Comparison of ENCODE assay signal across 12 cellular contexts in the genomic region with DNA sequence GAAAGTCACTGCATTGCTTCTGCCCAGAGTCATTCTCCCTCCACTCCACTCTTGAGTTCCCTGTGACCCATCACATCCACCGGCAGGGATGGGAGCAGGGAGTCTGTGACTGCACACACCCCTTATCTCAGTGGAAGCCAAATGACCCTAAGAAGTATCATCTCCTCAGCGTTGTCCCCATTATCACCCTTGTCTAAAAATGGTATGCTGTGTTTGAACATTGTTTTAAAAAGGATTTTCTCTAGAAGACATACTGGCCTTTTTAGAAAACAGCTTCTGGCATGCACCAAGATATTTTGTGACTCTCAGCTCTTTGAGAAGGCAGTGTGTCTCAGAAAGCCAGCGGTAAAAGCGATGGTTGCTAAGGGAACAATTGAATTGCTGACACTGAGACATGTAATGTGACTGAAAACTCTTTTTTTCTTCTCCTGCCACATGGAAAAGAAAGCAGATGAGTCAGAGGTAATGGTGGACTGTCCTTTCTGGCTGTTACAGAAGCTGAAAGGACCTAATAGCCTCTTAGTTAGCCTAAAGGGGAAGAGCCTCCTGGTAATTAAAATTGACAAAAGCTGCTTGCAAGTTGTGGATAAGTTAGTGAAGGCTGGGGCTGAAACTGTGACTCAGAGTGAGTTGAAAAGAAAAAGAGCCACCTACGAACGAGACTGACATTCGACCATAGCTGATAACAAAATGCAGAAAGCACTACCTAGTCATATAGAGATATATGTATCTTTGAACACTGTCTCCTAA.
DNase-seq lines count a peak whose midpoint lies in the region; ATAC-seq, FAIRE-seq and TF ChIP-seq lines count a peak whose summit lies in the region.
"Had no signal": no experiment of that assay in that cellular context is flagged by ENCODE, and none has a peak within 500 bp of the region (broad histone marks: within the 10 kb centered on the region; RNA-seq: fewer than 3 reads in every experiment).

No MANE protein-coding gene starts in this region.

- no peak for TF ChIP-seq POLR2A in HepG2 (IDR thresholded peaks at IDR 0.05; ENCODE audit: insufficient read depth in 1 of 2, low read depth in 2 of 2, low read length in 2 of 2)

- H3K79me2 ChIP-seq in HepG2 (ENCODE audit: insufficient read depth, low read length), result no peaks in the 10 kb centered on the region

- no TSS peak for BruUV-seq in HepG2 (replicated peaks; lab: Mats Ljungman, UMichigan)

- WGBS in HepG2 (ENCODE audit: low lambda C conversion rate), result 23% methylated on average over 7 of the region's 7 CpGs

- no peak overlapping the region for H3K9ac ChIP-seq in HepG2 (ENCODE audit: insufficient read depth, low read depth, low read length)
- H3K9ac ChIP-seq: BLaER1 treated with 17β-estradiol and CSF1 and Interleukin-3, amounts not matched to agents 10 nM and 100 nM had no signal

- H3K27me3 Mint-ChIP-seq in activated CD8-positive, alpha-beta T cell treated with anti-CD3 and anti-CD28 coated beads for 36 hours, result no peaks in the 10 kb centered on the region

- no peaks in the 10 kb centered on the region for H3K36me3 Mint-ChIP-seq in activated CD8-positive, alpha-beta T cell treated with anti-CD3 and anti-CD28 coated beads for 36 hours (ENCODE audit: low read depth)

- H3K4me1 ChIP-seq in HepG2 (ENCODE audit: insufficient read depth, low read length), result no peaks in the 10 kb centered on the region

- TF ChIP-seq CTCF in activated CD8-positive, alpha-beta T cell treated with anti-CD3 and anti-CD28 coated beads for 36 hours (IDR thresholded peaks at IDR 0.05), result no peak
- no peak for TF ChIP-seq CTCF in HepG2 (CRISPR knock-in tag; IDR thresholded peaks at IDR 0.05)

- peak overlapping the region; percentile 23 for H3K4me3 Mint-ChIP-seq in activated CD8-positive, alpha-beta T cell treated with anti-CD3 and anti-CD28 coated beads for 36 hours
- H3K4me3 Mint-ChIP-seq: IgD-negative memory B cell had no signal

- no peaks in the 10 kb centered on the region for H4K20me1 ChIP-seq in HepG2 (ENCODE audit: insufficient read depth, low read length)
- H4K20me1 ChIP-seq: BLaER1 treated with 17β-estradiol and CSF1 and Interleukin-3, amounts not matched to agents 10 nM and 100 nM had no signal

- in situ Hi-C loops in HepG2 (cut with HindIII; ENCODE audit: extremely low pct_ligation_motif_present, low pct_unique_long_range_greater_than_20kb), result no loop called here

- TF ChIP-seq EP300 in HepG2 (IDR thresholded peaks at IDR 0.05; ENCODE audit: low read depth in 2 of 2, low read length in 2 of 2), result no peak
- TF ChIP-seq EP300 in HepG2 (CRISPR knock-in tag; IDR thresholded peaks at IDR 0.05; ENCODE audit: borderline replicate concordance), result no peak

- no peak overlapping the region for H2AFZ ChIP-seq in HepG2 (ENCODE audit: low read length)

- peaks cover 3% of the 10 kb centered on the region for H3K9me3 Mint-ChIP-seq in activated CD8-positive, alpha-beta T cell treated with anti-CD3 and anti-CD28 coated beads for 36 hours
- H3K9me3 Mint-ChIP-seq: IgD-negative memory B cell had no signal

- CTCF ChIA-PET in activated CD8-positive, alpha-beta T cell treated with anti-CD3 and anti-CD28 coated beads for 36 hours (lab: Charles Lee), result interaction anchor here (0.6 to 3.2 kb wide), 16 partner anchors 8 to 526 kb away, joined by 3 to 14 read pairs (median 4); no protein-coding TSS in a partner anchor
- CTCF ChIA-PET in HepG2 (lab: Yijun Ruan, JAX; ENCODE audit: low intra/inter-chr PET ratio, low total read pairs), result no interaction called here

- no peak overlapping the region for H3K4me3 ChIP-seq in HepG2 (replicated peaks in 1 of 3; ENCODE audit: insufficient read depth in 1 of 3, low read depth in 2 of 3, low read length in 3 of 3)
- H3K4me3 ChIP-seq: BLaER1 treated with 17β-estradiol and CSF1 and Interleukin-3, amounts not matched to agents 10 nM and 100 nM; upper lobe of right lung had no signal

- ATAC-seq in GM21717 (IDR thresholded peaks at IDR 0.05; ENCODE audit: unreplicated experiment) (peak; percentile 48), HepG2 (no peak), HG02981 (IDR thresholded peaks at IDR 0.05; ENCODE audit: unreplicated experiment) (no peak), GM18858 (IDR thresholded peaks at IDR 0.05; ENCODE audit: unreplicated experiment) (no peak)
- ATAC-seq in activated CD8-positive, alpha-beta T cell treated with anti-CD3 and anti-CD28 coated beads for 36 hours, result peak; percentile 80
- ATAC-seq: upper lobe of right lung had no signal

- no peaks in the 10 kb centered on the region; a peak in 1 of 5 replicates for H3K27me3 ChIP-seq in HepG2 (ENCODE audit: control insufficient read depth in 1 of 2, insufficient read depth in 2 of 2, low read length in 2 of 2)
- H3K27me3 ChIP-seq: BLaER1 treated with 17β-estradiol and CSF1 and Interleukin-3, amounts not matched to agents 10 nM and 100 nM; upper lobe of right lung had no signal

- DNase-seq in A172 (ENCODE audit: low spot score), result peak; percentile 13
- DNase-seq in activated CD8-positive, alpha-beta T cell treated with anti-CD3 and anti-CD28 coated beads for 36 hours, result peak; percentile 73
- peak; percentile 34 for DNase-seq in glomerular visceral epithelial cell (ENCODE audit: extremely low spot score)
- no peak for DNase-seq in HepG2 (ENCODE audit: low spot score)
- no peak for DNase-seq in NCI-H1436 (lab: John Stamatoyannopoulos, UW)
- DNase-seq: NCI-H510A, upper lobe of right lung had no signal

- no peaks in the 10 kb centered on the region for H3K36me3 ChIP-seq in HepG2 (replicated peaks in 1 of 2; ENCODE audit: control insufficient read depth in 1 of 2, insufficient read depth in 2 of 2, low read length in 2 of 2)
- H3K36me3 ChIP-seq: BLaER1 treated with 17β-estradiol and CSF1 and Interleukin-3, amounts not matched to agents 10 nM and 100 nM; upper lobe of right lung had no signal

- H3K27ac ChIP-seq in HepG2 (ENCODE audit: extremely low read length, insufficient read depth, low read length), result no peak overlapping the region
- H3K27ac ChIP-seq: BLaER1 treated with 17β-estradiol and CSF1 and Interleukin-3, amounts not matched to agents 10 nM and 100 nM; upper lobe of right lung had no signal

- FAIRE-seq in HepG2 (lab: Jason Lieb, UNC), result no peak

- no peaks in the 10 kb centered on the region for H3K9me3 ChIP-seq in HepG2 (ENCODE audit: low read length)
- H3K9me3 ChIP-seq: BLaER1 treated with 17β-estradiol and CSF1 and Interleukin-3, amounts not matched to agents 10 nM and 100 nM; upper lobe of right lung had no signal

- POLR2A ChIA-PET in activated CD8-positive, alpha-beta T cell treated with anti-CD3 and anti-CD28 coated beads for 36 hours (lab: Charles Lee), result interaction anchor here (0.6 to 3.2 kb wide), 16 partner anchors 9 to 322 kb away, joined by 3 to 22 read pairs (median 4); a partner anchor contains a TSS
- POLR2A ChIA-PET in HepG2 (lab: Yijun Ruan, JAX), result no interaction called here

- H3K4me2 ChIP-seq in HepG2 (ENCODE audit: low read depth, low read length), result no peak overlapping the region
- H3K4me2 ChIP-seq: BLaER1 treated with 17β-estradiol and CSF1 and Interleukin-3, amounts not matched to agents 10 nM and 100 nM had no signal

- intact Hi-C loops in activated CD8-positive, alpha-beta T cell treated with anti-CD3 and anti-CD28 coated beads for 36 hours (cut with micrococcal nuclease), result loop anchor here (2.0 kb wide), 2 partner anchors 68 to 182 kb away; no protein-coding TSS in a partner anchor
- intact Hi-C loops in HepG2 (cut with micrococcal nuclease; ENCODE audit: unreplicated experiment), result no loop called here

- no peak for TF ChIP-seq RAD21 in HepG2 (CRISPR knock-in tag; IDR thresholded peaks at IDR 0.05)

- peaks cover 82% of the 10 kb centered on the region for H3K4me1 Mint-ChIP-seq in activated CD8-positive, alpha-beta T cell treated with anti-CD3 and anti-CD28 coated beads for 36 hours (ENCODE audit: low read depth)

- H3K27ac Mint-ChIP-seq in activated CD8-positive, alpha-beta T cell treated with anti-CD3 and anti-CD28 coated beads for 36 hours, result peak overlapping the region; percentile 92
- H3K27ac Mint-ChIP-seq: IgD-negative memory B cell had no signal

TF ChIP-seq in HepG2, 621 proteins besides CTCF, POLR2A, EP300 and RAD21 (continues in another document):
- TF ChIP-seq, protein P1, sequence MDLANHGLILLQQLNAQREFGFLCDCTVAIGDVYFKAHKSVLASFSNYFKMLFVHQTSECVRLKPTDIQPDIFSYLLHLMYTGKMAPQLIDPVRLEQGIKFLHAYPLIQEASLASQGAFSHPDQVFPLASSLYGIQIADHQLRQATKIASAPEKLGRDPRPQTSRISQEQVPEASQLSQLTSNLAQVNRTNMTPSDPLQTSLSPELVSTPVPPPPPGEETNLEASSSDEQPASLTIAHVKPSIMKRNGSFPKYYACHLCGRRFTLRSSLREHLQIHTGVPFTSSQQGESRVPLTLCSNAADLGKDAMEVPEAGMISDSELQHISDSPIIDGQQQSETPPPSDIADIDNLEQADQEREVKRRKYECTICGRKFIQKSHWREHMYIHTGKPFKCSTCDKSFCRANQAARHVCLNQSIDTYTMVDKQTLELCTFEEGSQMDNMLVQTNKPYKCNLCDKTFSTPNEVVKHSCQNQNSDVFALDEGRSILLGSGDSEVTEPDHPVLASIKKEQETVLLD (CRISPR knock-in tag; IDR thresholded peaks at IDR 0.05; ENCODE audit: low read depth), result no peak
- TF ChIP-seq PAF1 (CRISPR knock-in tag; IDR thresholded peaks at IDR 0.05) (no peak), KLF16 (CRISPR knock-in tag; IDR thresholded peaks at IDR 0.05) (no peak), ZNF543 (CRISPR knock-in tag; IDR thresholded peaks at IDR 0.05) (no peak), ZNF331 (CRISPR knock-in tag; IDR thresholded peaks at IDR 0.05) (no peak)
- TF ChIP-seq, protein P2, sequence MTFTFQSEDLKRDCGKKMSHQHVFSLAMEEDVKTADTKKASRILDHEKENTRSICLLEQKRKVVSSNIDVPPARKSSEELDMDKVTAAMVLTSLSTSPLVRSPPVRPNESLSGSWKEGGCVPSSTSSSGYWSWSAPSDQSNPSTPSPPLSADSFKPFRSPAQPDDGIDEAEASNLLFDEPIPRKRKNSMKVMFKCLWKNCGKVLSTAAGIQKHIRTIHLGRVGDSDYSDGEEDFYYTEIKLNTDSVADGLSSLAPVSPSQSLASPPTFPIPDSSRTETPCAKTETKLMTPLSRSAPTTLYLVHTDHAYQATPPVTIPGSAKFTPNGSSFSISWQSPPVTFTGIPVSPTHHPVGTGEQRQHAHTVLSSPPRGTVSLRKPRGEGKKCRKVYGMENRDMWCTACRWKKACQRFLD (CRISPR knock-in tag; IDR thresholded peaks at IDR 0.05; ENCODE audit: borderline replicate concordance), result no peak
- TF ChIP-seq, protein P3, sequence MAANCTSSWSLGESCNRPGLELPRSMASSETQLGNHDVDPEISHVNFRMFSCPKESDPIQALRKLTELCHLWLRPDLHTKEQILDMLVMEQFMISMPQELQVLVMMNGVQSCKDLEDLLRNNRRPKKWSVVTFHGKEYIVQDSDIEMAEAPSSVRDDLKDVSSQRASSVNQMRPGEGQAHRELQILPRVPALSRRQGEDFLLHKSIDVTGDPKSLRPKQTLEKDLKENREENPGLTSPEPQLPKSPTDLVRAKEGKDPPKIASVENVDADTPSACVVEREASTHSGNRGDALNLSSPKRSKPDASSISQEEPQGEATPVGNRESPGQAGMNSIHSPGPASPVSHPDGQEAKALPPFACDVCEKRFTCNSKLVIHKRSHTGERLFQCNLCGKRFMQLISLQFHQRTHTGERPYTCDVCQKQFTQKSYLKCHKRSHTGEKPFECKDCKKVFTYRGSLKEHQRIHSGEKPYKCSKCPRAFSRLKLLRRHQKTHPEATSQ (CRISPR knock-in tag; IDR thresholded peaks at IDR 0.05; ENCODE audit: borderline replicate concordance), result no peak

Comparison
In these comparisons a context has a peak if more than half of its experiments do, and no peak if none do; other contexts are left out.
1. DNase-seq: peak in A172 (single experiment), activated CD8-positive, alpha-beta T cell treated with anti-CD3 and anti-CD28 coated beads for 36 hours (single experiment) and glomerular visceral epithelial cell (single experiment); none in HepG2 (single experiment) and NCI-H1436 (single experiment).
2. ATAC-seq: peak in GM21717 (single experiment) and activated CD8-positive, alpha-beta T cell treated with anti-CD3 and anti-CD28 coated beads for 36 hours (single experiment); none in HepG2 (single experiment), HG02981 (single experiment) and GM18858 (single experiment).